Comparison of ENCODE assay signal across 7 cellular contexts in the genomic region with DNA sequence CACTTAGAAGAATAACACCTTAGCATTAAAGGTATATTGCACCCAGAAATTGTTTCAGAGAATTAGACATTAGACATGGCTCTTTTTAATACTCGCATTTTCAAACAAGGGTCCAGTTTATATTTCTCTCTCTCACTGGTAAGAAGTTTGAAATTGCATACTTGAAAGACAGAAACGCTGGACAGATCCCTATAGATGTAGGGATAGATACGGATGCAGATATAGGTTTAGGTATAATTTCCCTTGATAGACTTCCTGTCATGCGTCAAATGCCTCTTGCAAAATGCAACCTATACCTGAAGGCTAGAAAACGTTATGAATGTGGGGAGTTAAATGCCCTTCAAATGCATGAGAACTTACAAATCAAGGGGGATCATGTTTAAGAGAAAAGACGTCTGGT.
"Had no signal": no experiment of that assay in that cellular context is flagged by ENCODE, and none has a peak within 500 bp of the region (broad histone marks: within the 10 kb centered on the region; RNA-seq: fewer than 3 reads in every experiment).

No MANE protein-coding gene starts in this region.

- ATAC-seq: HCT116 had no signal

- DNase-seq: GOT3, H7, IMR-90, KBM-7 had no signal

- H3K9me3 ChIP-seq: HAP-1 had no signal

- H3K4me3 ChIP-seq: HAP-1 had no signal

- H3K36me3 ChIP-seq: HAP-1 had no signal

- FAIRE-seq: HTR-8/SVneo had no signal
